31 cellular contexts compared by ENCODE assay signal in genomic region chr16:2062801-2063200, GRCh38. TPM values are rescaled to one million over a fixed set of nuclear protein-coding genes. Genes with fewer than 3 reads are reported as not detected.
"Had no signal": no experiment of that assay in that cellular context is flagged by ENCODE, and none has a peak within 500 bp of the region (broad histone marks: within the 10 kb centered on the region; RNA-seq: fewer than 3 reads in every experiment).

No MANE protein-coding gene starts in this region.

- H2AFZ ChIP-seq: neural progenitor cell, parathyroid adenoma had no signal

- H3K36me3 ChIP-seq: neural progenitor cell, ovary had no signal

- H3K4me3 ChIP-seq: neural progenitor cell, ovary, psoas muscle, skin epidermis, smooth muscle cell, spleen, stomach, thoracic aorta, thyroid gland, tibial nerve, upper lobe of left lung, vagina had no signal

- H3K27me3 ChIP-seq: neural progenitor cell, ovary, spleen, stomach, thyroid gland, tibial nerve, upper lobe of left lung, vagina had no signal

- FAIRE-seq: urothelium cell line had no signal

- H3K4me1 ChIP-seq: parathyroid adenoma, psoas muscle, spleen, stomach, tibial nerve, upper lobe of left lung, vagina had no signal

- H3K9me3 ChIP-seq: ovary, psoas muscle, spleen, stomach, thoracic aorta, thyroid gland, tibial nerve, upper lobe of left lung, vagina had no signal

- DNase-seq: natural killer cell; occipital lobe; ovary; posterior cingulate gyrus; psoas muscle; right cardiac atrium; spleen; stimulated activated CD4-positive, alpha-beta T cell treated with anti-CD3 and anti-CD28 coated beads, Interleukin-12 subunit alpha, Interleukin-12 subunit beta, amount 100 ng/mL, for 4 hours; stimulated activated CD4-positive, alpha-beta T cell treated with anti-CD3 and anti-CD28 coated beads, Interleukin-1b, Interleukin-23, amount 100 ng/mL, for 48 hours; stimulated activated CD4-positive, alpha-beta T cell treated with anti-CD3 and anti-CD28 coated beads, Interleukin-4, amount 100 ng/mL, for 1 hour; stimulated activated CD4-positive, alpha-beta T cell treated with anti-CD3 and anti-CD28 coated beads, Interleukin-4, amount 100 ng/mL, for 4 hours; stimulated activated CD8-positive, alpha-beta memory T cell treated with anti-CD3 and anti-CD28 coated beads, Interleukin-4, amount 100 ng/mL, for 48 hours; stimulated activated naive CD4-positive, alpha-beta T cell treated with Interleukin-2 at 50 U/mL for 16 hours; stomach; thyroid gland; trophoblast cell had no signal

- H3K27ac ChIP-seq: neural progenitor cell, ovary, parathyroid adenoma, psoas muscle, skin epidermis, spleen, stomach, thoracic aorta, thyroid gland, tibial nerve, upper lobe of left lung, vagina had no signal

- ATAC-seq: natural killer cell; psoas muscle; right cardiac atrium; sciatic nerve; stimulated activated memory B cell treated with anti-CD40 and anti-IgM and Interleukin-4, amounts not matched to agents 10 μg/mL and 1 μg/mL and 100 μg/mL, for 72 hours had no signal

- H3K9ac ChIP-seq: neural progenitor cell, parathyroid adenoma had no signal

- H3K79me2 ChIP-seq: parathyroid adenoma had no signal

- H3K4me2 ChIP-seq: neural progenitor cell, smooth muscle cell had no signal

RNA-seq across cellular contexts. Expression of gene NPW, which starts 43.2 kb away (rescaled TPM):
- total RNA-seq: occipital lobe, osteoblast, right cardiac atrium, subcutaneous adipose tissue, thoracic aorta, ureter, vagina had no signal
- polyA plus RNA-seq: neural cell, right cardiac atrium had no signal
